Comparison of ENCODE assay signal across 8 cellular contexts in genomic region chr7:42238709-42239395, GRCh38. TPM values are rescaled to one million over a fixed set of nuclear protein-coding genes. Genes with fewer than 3 reads are reported as not detected.
A peak's percentile ranks its signal among the peaks of the same experiment; 100 is the strongest.
DNase-seq lines count a peak whose midpoint lies in the region; ATAC-seq and TF ChIP-seq lines count a peak whose summit lies in the region.

No MANE protein-coding gene starts in this region.

- H3K36me3 ChIP-seq in NT2/D1 (ENCODE audit: insufficient read depth, insufficient read length, low read length) (no peaks in the 10 kb centered on the region), neural cell (ENCODE audit: insufficient read depth, low read length) (no peaks in the 10 kb centered on the region)

- H3K79me2 ChIP-seq in neural cell (replicated peaks; ENCODE audit: insufficient read depth, low read length): peaks cover 23% of the 10 kb centered on the region

- no peak for ATAC-seq in CD4-positive, alpha-beta T cell (ENCODE audit: poor library complexity)
- ATAC-seq in esophagus mucosa: peak; percentile 27
- no peak for ATAC-seq in HG03196 (IDR thresholded peaks at IDR 0.05; ENCODE audit: unreplicated experiment)
- no peak for ATAC-seq in GM21529 (IDR thresholded peaks at IDR 0.05; ENCODE audit: unreplicated experiment)

- intact Hi-C loops in CD4-positive, alpha-beta T cell (cut with DNase I, micrococcal nuclease): no loop called here

- H3K4me2 ChIP-seq in neural cell (ENCODE audit: low read length): no peak overlapping the region

- H3K9me2 ChIP-seq in neural cell (ENCODE audit: insufficient read depth, low read length): no peaks in the 10 kb centered on the region

- no peak for TF ChIP-seq RAD21 in neural cell (conservative IDR thresholded peaks at IDR 0.05)

- no peaks in the 10 kb centered on the region for H4K20me1 ChIP-seq in neural cell (ENCODE audit: insufficient read depth)

- peaks cover 37% of the 10 kb centered on the region for H3K27me3 ChIP-seq in CD4-positive, alpha-beta T cell (ENCODE audit: control insufficient read depth, insufficient read depth, low read length)
- H3K27me3 ChIP-seq in NT2/D1 (ENCODE audit: insufficient read depth, insufficient read length) (peaks cover 8% of the 10 kb centered on the region), neural cell (ENCODE audit: insufficient read depth, low read depth, low read length) (peaks cover 23% of the 10 kb centered on the region)

- no peaks in the 10 kb centered on the region for H3K9me3 Mint-ChIP-seq in CD4-positive, alpha-beta T cell

- peak overlapping the region; percentile 58 for H3K4me3 ChIP-seq in NT2/D1 (ENCODE audit: insufficient read length, low read depth)
- peak overlapping the region; percentile 59 for H3K4me3 ChIP-seq in neural cell (ENCODE audit: low read length)

- no peaks in the 10 kb centered on the region for H3F3A ChIP-seq in neural cell (ENCODE audit: insufficient read depth, low read length, poor library complexity, severe bottlenecking)

- peaks cover 62% of the 10 kb centered on the region for H3K27me3 Mint-ChIP-seq in CD4-positive, alpha-beta T cell

- peak overlapping the region; percentile 82 for H3K4me3 Mint-ChIP-seq in CD4-positive, alpha-beta T cell

- POLR2A ChIA-PET in CD4-positive, alpha-beta T cell (lab: Charles Lee): no interaction called here

- no peak overlapping the region for H2AFZ ChIP-seq in neural cell (ENCODE audit: low read depth, low read length)

- peaks cover 5% of the 10 kb centered on the region for H3K4me1 Mint-ChIP-seq in CD4-positive, alpha-beta T cell (ENCODE audit: low read depth)

- H3K9me3 ChIP-seq in CD4-positive, alpha-beta T cell (ENCODE audit: control insufficient read depth, low read length): no peaks in the 10 kb centered on the region
- H3K9me3 ChIP-seq in NT2/D1 (ENCODE audit: insufficient read depth, low read length): no peaks in the 10 kb centered on the region
- H3K9me3 ChIP-seq in neural cell (ENCODE audit: low read length): no peaks in the 10 kb centered on the region

- CTCF ChIA-PET in CD4-positive, alpha-beta T cell (lab: Charles Lee): no interaction called here

- peak overlapping the region; percentile 82 for H3K9ac ChIP-seq in NT2/D1 (ENCODE audit: insufficient read length, low read depth)
- no peak overlapping the region for H3K9ac ChIP-seq in neural cell (ENCODE audit: low read length)

- TF ChIP-seq CTCF in CD4-positive, alpha-beta T cell (IDR thresholded peaks at IDR 0.05): no peak
- TF ChIP-seq CTCF in neural cell (IDR thresholded peaks at IDR 0.05; ENCODE audit: poor library complexity, severe bottlenecking): no peak

- TF ChIP-seq EP300 in neural cell (conservative IDR thresholded peaks at IDR 0.05; ENCODE audit: poor library complexity, severe bottlenecking): no peak

- H3K27ac Mint-ChIP-seq in CD4-positive, alpha-beta T cell: no peak overlapping the region

- no peak overlapping the region for H3K27ac ChIP-seq in CD4-positive, alpha-beta T cell (ENCODE audit: low read depth, low read length)
- H3K27ac ChIP-seq in neural cell (ENCODE audit: low read length): no peak overlapping the region

- no peaks in the 10 kb centered on the region for H3K4me1 ChIP-seq in NT2/D1 (ENCODE audit: insufficient read depth, insufficient read length)

- H3K36me3 Mint-ChIP-seq in CD4-positive, alpha-beta T cell (ENCODE audit: low read depth): no peaks in the 10 kb centered on the region

- no peak for DNase-seq in CD4-positive, alpha-beta T cell
- no peak for DNase-seq in NT2/D1 (ENCODE audit: low read depth, low spot score)
- no peak for DNase-seq in activated effector memory CD4-positive, alpha-beta T cell treated with Interleukin-2 at 50 U/mL for 16 hours
- no peak for DNase-seq in NCI-H82 treated with DMSO at 0.1 percent for 48 hours (lab: John Stamatoyannopoulos, UW; ENCODE audit: unreplicated experiment)

TF ChIP-seq in neural cell, 6 proteins besides CTCF, POLR2A, EP300 and RAD21:
- TF ChIP-seq EZH2 (IDR thresholded peaks at IDR 0.05; ENCODE audit: borderline replicate concordance, insufficient read depth, low read length, poor library complexity, severe bottlenecking) (no peak), SMC3 (conservative IDR thresholded peaks at IDR 0.05; ENCODE audit: poor library complexity) (no peak), POLR2AphosphoS5 (IDR thresholded peaks at IDR 0.05) (no peak), TAF1 (IDR thresholded peaks at IDR 0.05; ENCODE audit: low read depth) (no peak), REST (IDR thresholded peaks at IDR 0.05; ENCODE audit: borderline replicate concordance) (no peak), MXI1 (conservative IDR thresholded peaks at IDR 0.05; ENCODE audit: poor library complexity, severe bottlenecking) (no peak)

RNA-seq across cellular contexts. Expression of gene GLI3, which starts 1.8 kb away (rescaled TPM):
- total RNA-seq in CD4-positive, alpha-beta T cell: under 1 TPM; 0.28 to 0.36 TPM
- total RNA-seq in esophagus mucosa: 15.0 TPM
- polyA plus RNA-seq in neural cell: 0.19 and 0.48 TPM in 2 replicates
- 4.6 and 5.3 TPM in 2 replicates for polyA minus RNA-seq in neural cell

Comparison
In these comparisons a context has a peak if more than half of its experiments do, and no peak if none do; other contexts are left out.
1. RNA of gene GLI3, which starts 1.8 kb away (total RNA-seq): 15.0 TPM in esophagus mucosa (single experiment); 0.28 to 0.36 TPM in CD4-positive, alpha-beta T cell; every median in the first group is over 10 times any median in the second.